Comparison of ENCODE assay signal across 8 cellular contexts in the genomic region with DNA sequence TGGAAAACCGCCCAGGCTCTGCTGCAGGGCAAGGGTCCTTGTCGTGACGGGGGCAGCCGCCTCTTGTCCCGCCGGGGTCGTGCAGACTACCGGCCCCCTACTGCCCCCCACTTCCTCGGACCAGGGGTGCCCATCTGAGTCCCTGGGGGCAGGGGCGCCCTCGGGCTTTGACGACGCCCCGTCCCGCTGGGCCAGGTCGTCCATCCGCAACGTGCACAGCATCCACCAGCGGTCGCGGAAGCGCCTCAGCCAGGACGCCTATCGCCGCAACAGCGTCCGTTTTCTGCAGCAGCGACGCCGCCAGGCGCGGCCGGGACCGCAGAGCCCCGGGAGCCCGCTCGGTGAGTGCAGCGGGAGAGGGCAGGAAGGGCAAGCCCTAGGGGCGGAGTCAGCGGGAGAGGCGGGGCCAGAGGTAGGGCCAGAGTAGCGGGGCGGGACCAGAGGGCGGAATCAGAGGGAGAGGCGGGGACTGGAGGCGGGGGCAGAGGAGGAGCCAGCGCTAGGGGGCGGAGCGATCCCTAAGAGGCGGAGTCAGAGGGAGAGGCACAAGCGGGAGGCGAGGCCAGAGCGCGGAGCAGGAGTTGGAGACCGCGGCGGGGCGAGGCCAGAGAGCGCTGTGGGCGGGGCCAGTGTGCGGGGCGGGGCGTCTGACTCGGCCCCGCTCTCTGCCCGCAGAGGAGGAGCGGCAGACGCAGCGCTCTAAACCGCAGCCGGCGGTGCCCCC.
DNase-seq lines count a peak whose midpoint lies in the region; ATAC-seq and TF ChIP-seq lines count a peak whose summit lies in the region.
"Not testable (repeated sequence)": the region's sequence is repeated elsewhere in the genome, so short reads cannot be mapped to it uniquely, and the experiment has no call there.

No MANE protein-coding gene starts in this region.

- not testable (repeated sequence) for H3K9me3 ChIP-seq in CD4-positive, CD25-positive, alpha-beta regulatory T cell (ENCODE audit: control insufficient read depth in 2 of 2, low read length in 2 of 2)

- ATAC-seq in CD4-positive, CD25-positive, alpha-beta regulatory T cell (ENCODE audit: low read depth in 2 of 2): peak; percentile 86 to 91
- ATAC-seq in GM21390 (IDR thresholded peaks at IDR 0.05; ENCODE audit: unreplicated experiment): peak; percentile 90
- peak; percentile 86 for ATAC-seq in HG03097 (IDR thresholded peaks at IDR 0.05; ENCODE audit: low FRiP score, unreplicated experiment)

- not testable (repeated sequence) for H3K4me3 ChIP-seq in CD4-positive, CD25-positive, alpha-beta regulatory T cell (ENCODE audit: low read depth, low read length)
- H3K4me3 ChIP-seq in fibroblast of mammary gland (ENCODE audit: control insufficient read depth, low read depth, low read length): peak overlapping the region; percentile 20

- H3K4me1 Mint-ChIP-seq in CD4-positive, CD25-positive, alpha-beta regulatory T cell; nephron progenitor cell: not testable (repeated sequence)

- H3K27ac Mint-ChIP-seq in CD4-positive, CD25-positive, alpha-beta regulatory T cell; nephron progenitor cell: not testable (repeated sequence)

- H3K27me3 Mint-ChIP-seq in CD4-positive, CD25-positive, alpha-beta regulatory T cell; nephron progenitor cell (ENCODE audit: low read depth, poor library complexity): not testable (repeated sequence)

- not testable (repeated sequence) for H3K27me3 ChIP-seq in CD4-positive, CD25-positive, alpha-beta regulatory T cell (ENCODE audit: control insufficient read depth, insufficient read depth, low read length)

- H3K4me3 Mint-ChIP-seq in CD4-positive, CD25-positive, alpha-beta regulatory T cell; nephron progenitor cell: not testable (repeated sequence)

- not testable (repeated sequence) for TF ChIP-seq CTCF in fibroblast of mammary gland (conservative IDR thresholded peaks at IDR 0.05; ENCODE audit: control insufficient read depth, insufficient read depth, low read depth, low read length); nephron progenitor cell (IDR thresholded peaks at IDR 0.05)

- not testable (repeated sequence) for H3K27ac ChIP-seq in CD4-positive, CD25-positive, alpha-beta regulatory T cell (ENCODE audit: insufficient read depth, low read length, poor library complexity, severe bottlenecking)

- not testable (repeated sequence) for H3K36me3 Mint-ChIP-seq in CD4-positive, CD25-positive, alpha-beta regulatory T cell; nephron progenitor cell (ENCODE audit: low read depth)

- not testable (repeated sequence) for H3K36me3 ChIP-seq in CD4-positive, CD25-positive, alpha-beta regulatory T cell (ENCODE audit: control insufficient read depth, insufficient read depth, low read length)

- not testable (repeated sequence) for H3K9me3 Mint-ChIP-seq in CD4-positive, CD25-positive, alpha-beta regulatory T cell; nephron progenitor cell

- DNase-seq in CD4-positive, CD25-positive, alpha-beta regulatory T cell: peak in 2 of 3 donors; percentile 87 to 94
- DNase-seq in T-helper 1 cell (peak in 4 of 5 donors; percentile 78 to 91 (median 83)), nephron progenitor cell (peak; percentile 96)
- peak; percentile 79 to 80 for DNase-seq in activated T-helper 1 cell treated with anti-CD3 and anti-CD28 coated beads, Interleukin-2, amount 50 U/mL, for 16 hours (ENCODE audit: low read depth in 1 of 2, low spot score in 1 of 2)
- not testable (repeated sequence) for DNase-seq in fibroblast of mammary gland (ENCODE audit: low read depth)
- peak; percentile 66 for DNase-seq in stimulated activated CD8-positive, alpha-beta memory T cell treated with anti-CD3 and anti-CD28 coated beads, Interleukin-12 subunit alpha, Interleukin-12 subunit beta, amount 100 ng/mL, for 24 hours (ENCODE audit: extremely low read depth)

- not testable (repeated sequence) for H3K4me1 ChIP-seq in CD4-positive, CD25-positive, alpha-beta regulatory T cell (ENCODE audit: control insufficient read depth, insufficient read depth, low read length, poor library complexity, severe bottlenecking)
